ENCODE assay signal across 1 cellular context in genomic region chr9:33752130-33752637, GRCh38.
TF ChIP-seq lines count a peak whose summit lies in the region.

No MANE protein-coding gene starts in this region.

TF ChIP-seq in HepG2, 621 proteins besides CTCF, POLR2A, EP300 and RAD21 (continued from another document):
- TF ChIP-seq HOMEZ (CRISPR knock-in tag; IDR thresholded peaks at IDR 0.05; ENCODE audit: low read depth): no peak
